26 cellular contexts compared by ENCODE assay signal in the genomic region with DNA sequence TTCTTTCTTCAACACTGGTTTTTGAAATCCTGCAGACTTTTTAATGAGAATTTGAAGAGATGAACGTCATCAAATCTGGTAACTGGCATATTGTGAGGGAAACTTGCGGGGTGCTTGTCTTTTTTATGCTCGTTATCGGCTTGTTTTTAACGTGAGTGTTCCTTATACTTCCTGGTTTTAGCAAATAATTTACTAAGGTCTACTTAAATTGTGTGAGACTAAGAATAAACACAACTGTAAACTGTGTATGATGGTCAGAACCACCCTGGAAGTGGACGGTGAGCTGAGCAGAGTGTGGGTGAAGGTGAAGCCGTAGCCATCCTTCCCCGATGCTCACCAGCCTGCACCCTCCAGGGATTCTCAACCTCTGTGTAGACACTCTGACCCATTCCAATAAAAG.
"Had no signal": no experiment of that assay in that cellular context is flagged by ENCODE, and none has a peak within 500 bp of the region (broad histone marks: within the 10 kb centered on the region; RNA-seq: fewer than 3 reads in every experiment).

No MANE protein-coding gene starts in this region.

- FAIRE-seq: keratinocyte, urothelium cell line had no signal

- H3K9ac ChIP-seq: parathyroid adenoma had no signal

- DNase-seq: head of caudate nucleus; hippocampal formation; kidney glomerular epithelial cell; left cardiac atrium; left ventricle myocardium inferior; mesendoderm; naive thymus-derived CD8-positive, alpha-beta T cell; nucleus accumbens; retina; right cardiac atrium; stimulated activated CD4-positive, alpha-beta T cell treated with anti-CD3 and anti-CD28 coated beads, Interleukin-12 subunit alpha, Interleukin-12 subunit beta, amount 100 ng/mL, for 4 hours; stimulated activated CD4-positive, alpha-beta T cell treated with anti-CD3 and anti-CD28 coated beads, Interleukin-15, amount 100 ng/mL, for 24 hours; stimulated activated CD4-positive, alpha-beta T cell treated with anti-CD3 and anti-CD28 coated beads, Interleukin-2, amount 100 ng/mL, for 24 hours; stimulated activated CD4-positive, alpha-beta T cell treated with anti-CD3 and anti-CD28 coated beads, Interleukin-4, amount 100 ng/mL, for 1 hour; stimulated activated naive B cell treated with anti-CD40 and anti-IgM and Interleukin-4, amounts not matched to agents 10 μg/mL and 1 μg/mL and 100 μg/mL, for 72 hours; stimulated activated naive CD8-positive, alpha-beta T cell treated with anti-CD3 and anti-CD28 coated beads, Interleukin-15, Interleukin-2, amounts not matched to agents 100 U/mL and 50 U/mL, for 24 hours; upper lobe of right lung had no signal

- H3K9me3 ChIP-seq: left ventricle myocardium inferior, suprapubic skin, thoracic aorta, tibial nerve, upper lobe of right lung had no signal

- ATAC-seq: left cardiac atrium; naive thymus-derived CD8-positive, alpha-beta T cell; right cardiac atrium; sciatic nerve; stimulated activated naive B cell treated with anti-CD40 and anti-IgM and Interleukin-4, amounts not matched to agents 10 μg/mL and 1 μg/mL and 100 μg/mL, for 72 hours; stimulated activated naive CD8-positive, alpha-beta T cell treated with anti-CD3 and anti-CD28 coated beads, Interleukin-15, Interleukin-2, amounts not matched to agents 100 U/mL and 50 U/mL, for 24 hours; upper lobe of right lung had no signal

- H3K27me3 ChIP-seq: suprapubic skin, tibial nerve, upper lobe of right lung had no signal

- H3K36me3 ChIP-seq: left ventricle myocardium inferior, suprapubic skin, thoracic aorta, tibial nerve, upper lobe of right lung had no signal

- H3K4me3 ChIP-seq: left ventricle myocardium inferior, lung, skin epidermis, suprapubic skin, thoracic aorta, tibial nerve, upper lobe of right lung had no signal

- H3K4me1 ChIP-seq: parathyroid adenoma, suprapubic skin, tibial nerve, upper lobe of right lung had no signal

- H3K27ac ChIP-seq: left ventricle myocardium inferior, parathyroid adenoma, skin epidermis, suprapubic skin, thoracic aorta, tibial nerve, upper lobe of right lung had no signal
